Comparison of ENCODE assay signal across 20 cellular contexts in the genomic region with DNA sequence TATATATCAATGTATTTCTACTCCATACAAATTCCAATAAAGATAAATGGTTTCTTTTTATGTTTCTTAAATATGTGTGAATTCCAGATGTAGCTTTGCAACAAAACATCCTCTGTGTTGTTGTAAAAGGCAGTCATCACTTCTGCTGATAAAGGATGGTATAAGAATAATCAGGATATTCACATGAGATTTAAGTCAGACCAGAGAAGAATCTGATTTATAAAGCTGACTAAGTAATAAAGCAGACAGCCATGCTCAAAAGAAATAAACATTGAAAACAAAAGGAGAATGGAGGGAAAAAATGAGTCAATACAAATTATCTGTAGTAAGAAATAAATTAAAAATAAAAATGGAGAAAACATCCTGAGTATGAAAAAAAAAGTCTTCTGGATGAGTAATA.
"Had no signal": no experiment of that assay in that cellular context is flagged by ENCODE, and none has a peak within 500 bp of the region (broad histone marks: within the 10 kb centered on the region; RNA-seq: fewer than 3 reads in every experiment).

No MANE protein-coding gene starts in this region.

- H3K27ac ChIP-seq: ascending aorta, body of pancreas had no signal

- H3K4me1 ChIP-seq: ascending aorta, body of pancreas had no signal

- H3K27me3 ChIP-seq: ascending aorta, body of pancreas had no signal

- DNase-seq: activated CD4-positive, alpha-beta T cell treated with anti-CD3 and anti-CD28 coated beads for 48 hours; activated CD4-positive, alpha-beta T cell treated with anti-CD3 and anti-CD28 coated beads, Interleukin-2, amount 50 U/mL, for 4 hours; activated CD4-positive, CD25-positive, alpha-beta regulatory T cell treated with anti-CD3 and anti-CD28 coated beads, Interleukin-2, amount 50 U/mL, for 72 hours; activated CD8-positive, alpha-beta memory T cell treated with anti-CD3 and anti-CD28 coated beads, Interleukin-2, amount 10 ng/mL, durations not matched to agents 7 days and 5 days; activated effector memory CD4-positive, alpha-beta T cell treated with Interleukin-2 at 50 U/mL for 16 hours; activated naive CD4-positive, alpha-beta T cell; activated T-cell treated with anti-CD3 and anti-CD28 coated beads, Interleukin-2, amount 50 U/mL, for 24 hours; amniotic stem cell; body of pancreas; Karpas-422; NCI-H1048; NCI-H2029; NCI-H2107; NCI-H345; NCI-H510A; NCI-H526 treated with DMSO at 0.1 percent for 48 hours; RPMI8226 had no signal

- ATAC-seq: activated CD8-positive, alpha-beta memory T cell treated with anti-CD3 and anti-CD28 coated beads, Interleukin-2, amount 10 ng/mL, durations not matched to agents 7 days and 5 days; body of pancreas; Right ventricle myocardium inferior; WTC11 had no signal

- H3K36me3 ChIP-seq: ascending aorta had no signal

- H3K4me3 ChIP-seq: ascending aorta, body of pancreas had no signal

- H3K9me3 ChIP-seq: ascending aorta, body of pancreas had no signal
